3 cellular contexts compared by ENCODE assay signal in genomic region chr2:86868895-86869468, GRCh38. TPM values are rescaled to one million over a fixed set of nuclear protein-coding genes. Genes with fewer than 3 reads are reported as not detected.
"Had no signal": no experiment of that assay in that cellular context is flagged by ENCODE, and none has a peak within 500 bp of the region (broad histone marks: within the 10 kb centered on the region; RNA-seq: fewer than 3 reads in every experiment).

No MANE protein-coding gene starts in this region.

RNA-seq across cellular contexts. Expression of gene CD8B, which starts 7.3 kb away (rescaled TPM):
- total RNA-seq: GM23248, H4, HFFc6 had no signal
- polyA plus RNA-seq: GM23248 had no signal
